20 cellular contexts compared by ENCODE assay signal in the genomic region with DNA sequence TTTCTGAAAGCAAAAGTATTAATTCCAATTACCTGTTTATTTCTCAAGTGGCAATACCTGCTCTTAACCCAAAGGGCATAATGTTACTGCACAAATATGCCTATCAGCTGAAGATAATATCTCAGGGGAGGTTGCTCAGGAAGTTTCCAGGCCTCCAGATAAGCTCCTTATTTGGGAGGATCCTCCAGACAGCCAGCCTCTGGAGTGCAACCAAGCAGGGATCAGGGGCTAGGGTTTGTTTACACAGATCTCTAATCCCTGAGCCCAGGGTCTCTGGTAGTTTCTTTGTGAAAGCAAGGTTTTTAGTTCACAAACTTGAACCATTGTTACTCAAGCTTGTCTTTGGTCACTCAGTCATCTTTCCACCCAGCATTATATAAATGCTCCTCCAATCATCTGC.
"Had no signal": no experiment of that assay in that cellular context is flagged by ENCODE, and none has a peak within 500 bp of the region (broad histone marks: within the 10 kb centered on the region; RNA-seq: fewer than 3 reads in every experiment).

No MANE protein-coding gene starts in this region.

- H3K36me3 ChIP-seq: adrenal gland, esophagus squamous epithelium, lower lobe of right lung, transverse colon had no signal

- H3K4me1 Mint-ChIP-seq: activated B cell treated with CpG ODN at 0.5 μM for 24 hours had no signal

- H3K36me3 Mint-ChIP-seq: mesothelial cell of epicardium had no signal

- ATAC-seq: activated naive CD4-positive, alpha-beta T cell treated with anti-CD3 and anti-CD28 coated beads, Interleukin-2, amount 50 U/mL, for 72 hours; left colon; lower lobe of right lung had no signal

- DNase-seq: activated B cell treated with CpG ODN at 0.5 μM for 24 hours; activated CD4-positive, alpha-beta memory T cell treated with anti-CD3 and anti-CD28 coated beads for 36 hours; activated CD4-positive, alpha-beta T cell treated with anti-CD3 and anti-CD28 coated beads for 4 hours; activated gamma-delta T cell treated with Interleukin-2 at 50 U/mL for 16 hours; activated T-cell treated with anti-CD3 and anti-CD28 coated beads for 4 hours; adrenal gland; effector CD8-positive, alpha-beta T cell; esophagus squamous epithelium; left colon; lower lobe of right lung; occipital lobe; transverse colon had no signal

- H3K4me1 ChIP-seq: adrenal gland, lower lobe of right lung, transverse colon had no signal

- H3K27ac ChIP-seq: adrenal gland, hepatocyte, lower lobe of right lung, transverse colon had no signal

- H3K4me3 Mint-ChIP-seq: activated B cell treated with CpG ODN at 0.5 μM for 24 hours; activated CD4-positive, alpha-beta memory T cell treated with anti-CD3 and anti-CD28 coated beads for 36 hours; activated T-helper 1 cell treated with anti-CD3 and anti-CD28 coated beads, Interleukin-12 subunit alpha, Interleukin-12 subunit beta, Interleukin-2, Interleukin-4 antibody, amounts not matched to agents 30 ng/mL and 10 ng/mL and 1 ng/mL, durations not matched to agents 14 hours and 24 hours and 36 hours; dendritic cell treated with granulocyte-macrophage colony-stimulating factor and Interleukin-4, amounts not matched to agents 40 ng/mL and 50 ng/mL, for 4 days; mesothelial cell of epicardium; nephron; stimulated activated naive CD8-positive, alpha-beta T cell treated with anti-CD3 and anti-CD28 coated beads, Interleukin-15, Interleukin-2, amounts not matched to agents 100 ng/mL and 50 ng/mL, for 24 hours; T-helper 2 cell treated with Interferon-gamma antibody and Interleukin-4, amounts not matched to agents 5 μg/mL and 100 μg/mL, for 36 hours had no signal

- H3K27me3 ChIP-seq: adrenal gland, esophagus squamous epithelium, hepatocyte, transverse colon had no signal

- H3K4me3 ChIP-seq: adrenal gland, esophagus squamous epithelium, hepatocyte, lower lobe of right lung, transverse colon had no signal

- H3K79me2 ChIP-seq: hepatocyte had no signal

- H3K4me2 ChIP-seq: hepatocyte had no signal

- H2AFZ ChIP-seq: hepatocyte had no signal

- H3K9me3 ChIP-seq: adrenal gland, lower lobe of right lung had no signal

- H3K27me3 Mint-ChIP-seq: dendritic cell treated with granulocyte-macrophage colony-stimulating factor and Interleukin-4, amounts not matched to agents 40 ng/mL and 50 ng/mL, for 4 days; stimulated activated naive CD8-positive, alpha-beta T cell treated with anti-CD3 and anti-CD28 coated beads, Interleukin-15, Interleukin-2, amounts not matched to agents 100 ng/mL and 50 ng/mL, for 24 hours had no signal

- H3K27ac Mint-ChIP-seq: activated B cell treated with CpG ODN at 0.5 μM for 24 hours; activated CD4-positive, alpha-beta memory T cell treated with anti-CD3 and anti-CD28 coated beads for 36 hours; activated naive CD4-positive, alpha-beta T cell treated with anti-CD3 and anti-CD28 coated beads, Interleukin-2, amount 50 U/mL, for 72 hours; activated T-helper 1 cell treated with anti-CD3 and anti-CD28 coated beads, Interleukin-12 subunit alpha, Interleukin-12 subunit beta, Interleukin-2, Interleukin-4 antibody, amounts not matched to agents 30 ng/mL and 10 ng/mL and 1 ng/mL, durations not matched to agents 14 hours and 24 hours and 36 hours; mesothelial cell of epicardium; nephron; stimulated activated naive CD8-positive, alpha-beta T cell treated with anti-CD3 and anti-CD28 coated beads, Interleukin-15, Interleukin-2, amounts not matched to agents 100 ng/mL and 50 ng/mL, for 24 hours; T-helper 2 cell treated with Interferon-gamma antibody and Interleukin-4, amounts not matched to agents 5 μg/mL and 100 μg/mL, for 36 hours had no signal
